8 cellular contexts compared by ENCODE assay signal in the genomic region with DNA sequence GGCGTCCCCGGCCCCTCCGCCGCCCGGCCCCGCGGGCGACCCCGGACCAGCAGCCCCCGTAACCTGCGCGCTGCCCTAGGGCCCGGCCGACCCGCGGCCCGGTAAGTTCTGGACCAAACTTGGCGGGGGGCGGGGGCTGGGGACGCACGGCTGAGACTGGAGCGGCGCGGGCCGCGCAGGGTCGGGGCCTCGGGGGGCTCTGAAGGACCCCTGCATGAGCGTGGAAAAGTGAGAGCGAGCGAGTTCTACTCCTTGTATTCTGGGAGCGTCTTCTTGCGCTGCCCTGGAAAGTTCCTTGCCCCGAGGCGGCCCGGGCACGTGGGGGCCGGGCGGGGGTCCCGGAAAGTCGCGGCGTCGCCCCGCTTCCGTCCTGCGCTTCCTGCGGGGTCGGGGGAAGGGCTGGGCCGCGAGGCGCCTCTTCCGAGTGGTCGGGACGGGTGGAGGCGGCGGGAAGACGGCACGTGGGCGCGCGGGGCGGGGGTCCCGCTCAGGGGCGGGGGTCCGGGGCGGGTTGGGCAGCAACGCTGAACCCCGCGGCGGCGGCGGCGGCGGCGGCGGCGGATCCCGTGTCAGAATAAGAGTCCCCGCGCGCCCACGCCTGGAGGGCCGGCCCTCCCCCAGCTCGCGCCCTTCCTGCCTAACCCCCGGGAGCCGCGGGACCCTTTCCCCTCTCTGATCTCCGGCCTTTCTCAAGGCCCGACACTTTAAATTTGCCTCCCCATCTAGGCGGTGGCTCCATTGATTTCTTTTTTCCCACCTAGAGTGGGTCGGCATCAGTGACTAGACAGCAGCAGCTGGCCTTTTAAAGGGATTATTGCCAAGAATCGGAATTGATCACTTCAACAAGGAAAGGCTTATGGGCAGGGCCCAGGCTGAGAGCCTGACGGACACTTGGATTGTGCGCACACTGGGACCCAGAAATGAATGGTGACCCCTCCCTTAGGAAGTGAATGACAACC. TPM values are rescaled to one million over a fixed set of nuclear protein-coding genes. Genes with fewer than 3 reads are reported as not detected.
DNase-seq lines count a peak whose midpoint lies in the region; ATAC-seq, FAIRE-seq and TF ChIP-seq lines count a peak whose summit lies in the region.

No MANE protein-coding gene starts in this region.

- no TSS peak for BruUV-seq in Caco-2 (replicated peaks; lab: Mats Ljungman, UMichigan)
- BruUV-seq in endothelial cell of umbilical vein (replicated peaks; lab: Mats Ljungman, UMichigan) = no TSS peak

- H3K4me3 Mint-ChIP-seq in Caco-2 (ENCODE audit: unreplicated experiment) (peak overlapping the region; percentile 95), GM23338 (peak overlapping the region; percentile 95)

- H2AFZ ChIP-seq in GM23338 = no peak overlapping the region
- H2AFZ ChIP-seq in endothelial cell of umbilical vein (ENCODE audit: low read depth, low read length) = no peak overlapping the region

- no peaks in the 10 kb centered on the region for H3K27me3 Mint-ChIP-seq in Caco-2 (ENCODE audit: insufficient read depth, unreplicated experiment)
- peaks cover 19% of the 10 kb centered on the region for H3K27me3 Mint-ChIP-seq in GM23338 (ENCODE audit: insufficient read depth, low read depth, poor library complexity)

- no peak for FAIRE-seq in endothelial cell of umbilical vein (lab: Jason Lieb, UNC)

- H3K9me1 ChIP-seq in endothelial cell of umbilical vein (replicated peaks; ENCODE audit: control insufficient read depth, extremely low read depth, insufficient read depth, low read length) = no peaks in the 10 kb centered on the region

- peak overlapping the region; percentile 69 for H3K9ac ChIP-seq in endothelial cell of umbilical vein (replicated peaks; ENCODE audit: extremely low read depth, insufficient read depth, low read length)

- H4K20me1 ChIP-seq in GM23338 (replicated peaks; ENCODE audit: insufficient read depth) = peaks cover 45% of the 10 kb centered on the region
- H4K20me1 ChIP-seq in endothelial cell of umbilical vein (replicated peaks; ENCODE audit: control insufficient read depth, extremely low read depth, insufficient read depth, low read length) = peaks cover 9% of the 10 kb centered on the region

- dilution Hi-C loops in endothelial cell of umbilical vein (cut with MboI; ENCODE audit: extremely low pct_ligation_motif_present, low sequenced_read_pairs) = no loop called here

- CTCF ChIA-PET in Caco-2 (lab: Charles Lee) = interaction anchor here (1.5 to 2.3 kb wide), 3 partner anchors 21 to 85 kb away, joined by 6 to 13 read pairs (median 7); no protein-coding TSS in a partner anchor
- CTCF ChIA-PET in endothelial cell of umbilical vein (lab: Charles Lee) = interaction anchor here (0.5 to 4.7 kb wide), 15 partner anchors 8 to 875 kb away, joined by 3 to 39 read pairs (median 6); no protein-coding TSS in a partner anchor

- H3K4me3 ChIP-seq in Caco-2 (ENCODE audit: low read depth, low read length) (peak overlapping the region; percentile 89), GM23338 (peak overlapping the region; percentile 100), endothelial cell of umbilical vein (replicated peaks in 1 of 3; ENCODE audit: insufficient read depth in 1 of 3, low read depth in 1 of 3, low read length in 3 of 3) (peak overlapping the region; percentile 79 to 85 (median 84)), muscle layer of duodenum (ENCODE audit: low read depth in 1 of 2, low read length in 2 of 2) (peak overlapping the region; percentile 68 to 88), tibial nerve (peak overlapping the region; percentile 68 to 98 (median 92))

- POLR2A ChIA-PET in Caco-2 (lab: Charles Lee) (interaction anchor here (1.0 to 1.5 kb wide), 7 partner anchors 21 to 1113 kb away, joined by 3 to 33 read pairs (median 5); partner anchors contain the start of genes NDUFA13 and TSSK6), endothelial cell of umbilical vein (lab: Charles Lee) (interaction anchor here (0.9 to 1.8 kb wide), 6 partner anchors 11 to 85 kb away, joined by 3 to 9 read pairs (median 3); no protein-coding TSS in a partner anchor)

- H3F3A ChIP-seq in GM23338 (replicated peaks; ENCODE audit: low read depth) = peaks cover 24% of the 10 kb centered on the region

- H3K79me2 ChIP-seq in GM23338 (replicated peaks; ENCODE audit: insufficient read depth) (peaks cover 72% of the 10 kb centered on the region), endothelial cell of umbilical vein (ENCODE audit: control insufficient read depth, insufficient read depth, low read length) (peaks cover 54% of the 10 kb centered on the region)

- intact Hi-C loops in Caco-2 (cut with micrococcal nuclease; ENCODE audit: unreplicated experiment) (loop anchor here (1.0 kb wide), 2 partner anchors 21 to 86 kb away; partner anchors contain the start of genes MAU2 and SUGP1), endothelial cell of umbilical vein (cut with micrococcal nuclease) (loop anchor here (1.0 to 2.0 kb wide), 4 partner anchors 21 to 86 kb away; partner anchors contain the start of genes MAU2 and SUGP1)

- H3K9me3 ChIP-seq in Caco-2 (no peaks in the 10 kb centered on the region), endothelial cell of umbilical vein (replicated peaks; ENCODE audit: control insufficient read depth, insufficient read depth, low read length) (no peaks in the 10 kb centered on the region), muscle layer of duodenum (ENCODE audit: control insufficient read depth in 1 of 2, low read length in 2 of 2) (no peaks in the 10 kb centered on the region), tibial nerve (no peaks in the 10 kb centered on the region)

- no peak for TF ChIP-seq EP300 in tibial nerve (IDR thresholded peaks at IDR 0.05)

- H3K4me1 ChIP-seq in Caco-2 (peaks cover 34% of the 10 kb centered on the region), GM23338 (ENCODE audit: insufficient read depth) (peaks cover 46% of the 10 kb centered on the region), endothelial cell of umbilical vein (ENCODE audit: control insufficient read depth, extremely low read depth, insufficient read depth, low read length) (peaks cover 11% of the 10 kb centered on the region), muscle layer of duodenum (ENCODE audit: control insufficient read depth in 1 of 2, insufficient read depth in 2 of 2, low read length in 2 of 2) (peaks cover 3 to 47% of the 10 kb centered on the region in 2 donors), tibial nerve (peaks cover 0 to 63% (median 25%) of the 10 kb centered on the region in 4 donors)

- DNase-seq in Caco-2 (peak; percentile 44 to 55), GM23338 (ENCODE audit: low spot score) (peak; percentile 83), NCI-H146 (lab: John Stamatoyannopoulos, UW) (peak; percentile 60), endothelial cell of umbilical vein (ENCODE audit: low read depth, low spot score) (peak; percentile 52), tibial nerve (ENCODE audit: low spot score in 2 of 2) (no peak), A172 (ENCODE audit: low spot score) (no peak)
- peak; percentile 70 for DNase-seq in activated CD4-positive, alpha-beta T cell treated with anti-CD3 and anti-CD28 coated beads, Interleukin-2, amount 50 U/mL, for 48 hours

- no peaks in the 10 kb centered on the region for H3K36me3 ChIP-seq in Caco-2 (ENCODE audit: control insufficient read depth, insufficient read depth, low read length)
- H3K36me3 ChIP-seq in GM23338 (ENCODE audit: insufficient read depth) = no peaks in the 10 kb centered on the region
- H3K36me3 ChIP-seq in endothelial cell of umbilical vein (ENCODE audit: control insufficient read depth in 2 of 2, extremely low read depth in 1 of 2, insufficient read depth in 2 of 2, low read length in 2 of 2) = no peaks in the 10 kb centered on the region
- no peaks in the 10 kb centered on the region for H3K36me3 ChIP-seq in muscle layer of duodenum (ENCODE audit: control insufficient read depth in 1 of 2, insufficient read depth in 2 of 2, low read length in 2 of 2)
- H3K36me3 ChIP-seq in tibial nerve = no peaks in the 10 kb centered on the region

- no peaks in the 10 kb centered on the region for H3K9me2 ChIP-seq in GM23338 (ENCODE audit: insufficient read depth)

- no peak for TF ChIP-seq POLR2A in endothelial cell of umbilical vein (IDR thresholded peaks at IDR 0.05; ENCODE audit: low read depth, low read length)
- TF ChIP-seq POLR2A in tibial nerve (IDR thresholded peaks at IDR 0.05) = no peak

- H3K4me2 ChIP-seq in GM23338 = peak overlapping the region; percentile 99
- peak overlapping the region; percentile 73 for H3K4me2 ChIP-seq in endothelial cell of umbilical vein (ENCODE audit: insufficient read depth, low read length)

- H3K9me3 Mint-ChIP-seq in Caco-2 (ENCODE audit: unreplicated experiment) (no peaks in the 10 kb centered on the region), GM23338 (no peaks in the 10 kb centered on the region)

- peak; percentile 26 for ATAC-seq in GM23338

- H3K27ac ChIP-seq in GM23338 (ENCODE audit: low read depth) = peak overlapping the region; percentile 95
- H3K27ac ChIP-seq in endothelial cell of umbilical vein (ENCODE audit: insufficient read depth, low read depth, low read length) = peak overlapping the region; percentile 27
- peak overlapping the region; percentile 71 for H3K27ac ChIP-seq in muscle layer of duodenum (ENCODE audit: low read length)
- H3K27ac ChIP-seq in tibial nerve = peak overlapping the region; percentile 61 to 92 (median 90)

- TF ChIP-seq CTCF in Caco-2 (IDR thresholded peaks at IDR 0.05; ENCODE audit: insufficient read depth in 1 of 2, low read depth in 1 of 2, low read length in 1 of 2, severe bottlenecking in 1 of 2, unreplicated experiment in 1 of 2) (no peak), GM23338 (conservative IDR thresholded peaks at IDR 0.05; ENCODE audit: low read depth in 2 of 2) (no peak), endothelial cell of umbilical vein (IDR thresholded peaks at IDR 0.05; ENCODE audit: extremely low read depth in 1 of 2, insufficient read depth in 1 of 2, low read depth in 1 of 2, low read length in 2 of 2) (no peak), tibial nerve (IDR thresholded peaks at IDR 0.05) (no peak)

- peaks cover 26% of the 10 kb centered on the region for H3K36me3 Mint-ChIP-seq in Caco-2 (ENCODE audit: insufficient read depth, unreplicated experiment)
- no peaks in the 10 kb centered on the region; the same call in 2 of the 3 replicates for H3K36me3 Mint-ChIP-seq in GM23338 (ENCODE audit: low read depth)

- peaks cover 22% of the 10 kb centered on the region for H3K4me1 Mint-ChIP-seq in Caco-2 (ENCODE audit: low read depth, unreplicated experiment)
- peaks cover 53% of the 10 kb centered on the region for H3K4me1 Mint-ChIP-seq in GM23338

- H3K27ac Mint-ChIP-seq in Caco-2 (ENCODE audit: unreplicated experiment) = peak overlapping the region; percentile 87
- H3K27ac Mint-ChIP-seq in GM23338 = peak overlapping the region; percentile 88

- 1% methylated on average over 31 to 42 of the region's 96 CpGs for WGBS in tibial nerve, 2 donors

- no peaks in the 10 kb centered on the region for H3K27me3 ChIP-seq in Caco-2 (replicated peaks; ENCODE audit: control insufficient read depth, insufficient read depth, low read length)
- H3K27me3 ChIP-seq in GM23338 (ENCODE audit: insufficient read depth) = no peaks in the 10 kb centered on the region
- H3K27me3 ChIP-seq in endothelial cell of umbilical vein (ENCODE audit: control insufficient read depth in 2 of 2, insufficient read depth in 2 of 2, low read length in 2 of 2) = no peaks in the 10 kb centered on the region
- H3K27me3 ChIP-seq in muscle layer of duodenum (ENCODE audit: low read depth, low read length) = no peaks in the 10 kb centered on the region
- H3K27me3 ChIP-seq in tibial nerve = no peaks in the 10 kb centered on the region

RNA-seq across cellular contexts. Expression of gene GATAD2A, which starts 0.7 kb away (rescaled TPM):
- 118 and 126 TPM in 2 replicates for total RNA-seq in Caco-2 (2022)
- 123 and 151 TPM in 2 replicates for total RNA-seq in GM23338 (2014; rRNA removed; shearing (Covaris generic))
- 40.0 and 49.2 TPM in 2 replicates for polyA plus RNA-seq in GM23338 (2016; fragmentation: Nextera tagmentation; extraction: Ambion mirVana)
- total RNA-seq in endothelial cell of umbilical vein = 134 and 138 TPM in 2 replicates
- 26.2 and 27.3 TPM in 2 replicates for polyA plus RNA-seq in endothelial cell of umbilical vein
- 43.0 and 43.3 TPM in 2 replicates for polyA plus RNA-seq in endothelial cell of umbilical vein (2011; cell fraction: cytosol; rRNA removed)
- 28.3 and 42.4 TPM in 2 replicates for polyA plus RNA-seq in endothelial cell of umbilical vein (2011; cell fraction: nucleus; rRNA removed)
- polyA plus RNA-seq in endothelial cell of umbilical vein (2012) = 61.3 and 62.1 TPM in 2 replicates
- 27.8 and 34.0 TPM in 2 replicates for polyA minus RNA-seq in endothelial cell of umbilical vein
- 42.5 TPM for polyA minus RNA-seq in endothelial cell of umbilical vein (2011; cell fraction: cytosol; rRNA and poly(A)+ RNA removed)
- 15.0 and 27.9 TPM in 2 replicates for polyA minus RNA-seq in endothelial cell of umbilical vein (2011; cell fraction: nucleus; rRNA and poly(A)+ RNA removed)
- total RNA-seq in tibial nerve = 10 to 100 TPM; 34.1 to 69.6 (median 36.8) TPM
- 62.1 and 84.0 TPM in 2 replicates for total RNA-seq in A172 (2014; rRNA removed; shearing (Covaris generic))

Comparison
In these comparisons a context has a peak if more than half of its experiments do, and no peak if none do; other contexts are left out.
1. DNase-seq: peak in Caco-2 (2 of 2), GM23338 (single experiment), NCI-H146 (single experiment), activated CD4-positive, alpha-beta T cell treated with anti-CD3 and anti-CD28 coated beads, Interleukin-2, amount 50 U/mL, for 48 hours (2 of 2) and endothelial cell of umbilical vein (single experiment); none in tibial nerve (0 of 2) and A172 (single experiment).
2. H3K27ac ChIP-seq: peak in every context shown above with its lines; median percentile 95 in GM23338; 90 in tibial nerve; 71 in muscle layer of duodenum; 27 in endothelial cell of umbilical vein.
3. Peak in every context shown above with its lines, with median percentiles within 50 percentile points of each other: H3K4me3 ChIP-seq.